ENCODE assay signal across 1 cellular context in the genomic region with DNA sequence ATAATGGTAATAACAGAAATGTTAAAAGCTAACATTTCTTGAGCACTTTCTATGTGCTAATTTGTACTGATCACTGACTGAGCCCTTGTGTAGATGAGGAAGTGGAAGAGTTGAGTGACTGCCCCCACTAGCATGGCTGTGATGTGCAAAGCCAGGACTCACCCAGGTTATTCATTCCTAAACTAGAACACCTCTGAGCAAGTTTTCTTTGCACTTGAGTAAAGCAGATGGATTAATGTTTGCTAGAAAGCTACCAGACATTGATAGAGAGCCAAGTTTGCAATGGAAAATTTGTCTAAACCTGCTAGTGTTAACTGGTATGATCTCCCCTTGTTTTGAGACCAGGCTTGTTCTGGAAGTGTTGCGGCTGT.
TF ChIP-seq lines count a peak whose summit lies in the region.

No MANE protein-coding gene starts in this region.

TF ChIP-seq in GM12878, 131 proteins besides CTCF, POLR2A, EP300 and RAD21 (continued from another document):
- TF ChIP-seq DPF2 (IDR thresholded peaks at IDR 0.05) (peak; percentile 53; the same call in 1 of the 2 replicates), IKZF1 (conservative IDR thresholded peaks at IDR 0.05) (peak; percentile 36; the same call in 1 of the 2 replicates), YBX1 (IDR thresholded peaks at IDR 0.05) (no peak), NFYA (IDR thresholded peaks at IDR 0.05; ENCODE audit: borderline replicate concordance, low read depth, low read length) (no peak), PAX5 (IDR thresholded peaks at IDR 0.05; ENCODE audit: borderline replicate concordance, low read depth, low read length) (0 out of 2 replicates have a peak, but pooled peaks have one; percentile 50), MTA2 (IDR thresholded peaks at IDR 0.05; ENCODE audit: low read depth) (peak; percentile 41; the same call in 1 of the 2 replicates), BCL11A (IDR thresholded peaks at IDR 0.05; ENCODE audit: low read depth, low read length) (peak; percentile 58; the same call in 1 of the 2 replicates), RUNX3 (IDR thresholded peaks at IDR 0.05; ENCODE audit: low read length) (0 out of 2 replicates have a peak, but pooled peaks have one; percentile 28), YY1 (IDR thresholded peaks at IDR 0.05; ENCODE audit: low read depth, low read length) (no peak), NR2F1 (conservative IDR thresholded peaks at IDR 0.05) (no peak), ESRRA (IDR thresholded peaks at IDR 0.05; ENCODE audit: low read length) (no peak)
- TF ChIP-seq, protein P1, sequence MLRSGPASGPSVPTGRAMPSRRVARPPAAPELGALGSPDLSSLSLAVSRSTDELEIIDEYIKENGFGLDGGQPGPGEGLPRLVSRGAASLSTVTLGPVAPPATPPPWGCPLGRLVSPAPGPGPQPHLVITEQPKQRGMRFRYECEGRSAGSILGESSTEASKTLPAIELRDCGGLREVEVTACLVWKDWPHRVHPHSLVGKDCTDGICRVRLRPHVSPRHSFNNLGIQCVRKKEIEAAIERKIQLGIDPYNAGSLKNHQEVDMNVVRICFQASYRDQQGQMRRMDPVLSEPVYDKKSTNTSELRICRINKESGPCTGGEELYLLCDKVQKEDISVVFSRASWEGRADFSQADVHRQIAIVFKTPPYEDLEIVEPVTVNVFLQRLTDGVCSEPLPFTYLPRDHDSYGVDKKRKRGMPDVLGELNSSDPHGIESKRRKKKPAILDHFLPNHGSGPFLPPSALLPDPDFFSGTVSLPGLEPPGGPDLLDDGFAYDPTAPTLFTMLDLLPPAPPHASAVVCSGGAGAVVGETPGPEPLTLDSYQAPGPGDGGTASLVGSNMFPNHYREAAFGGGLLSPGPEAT (IDR thresholded peaks at IDR 0.05; ENCODE audit: low read depth): peak; percentile 40; the same call in 1 of the 2 replicates
- TF ChIP-seq, protein P2, sequence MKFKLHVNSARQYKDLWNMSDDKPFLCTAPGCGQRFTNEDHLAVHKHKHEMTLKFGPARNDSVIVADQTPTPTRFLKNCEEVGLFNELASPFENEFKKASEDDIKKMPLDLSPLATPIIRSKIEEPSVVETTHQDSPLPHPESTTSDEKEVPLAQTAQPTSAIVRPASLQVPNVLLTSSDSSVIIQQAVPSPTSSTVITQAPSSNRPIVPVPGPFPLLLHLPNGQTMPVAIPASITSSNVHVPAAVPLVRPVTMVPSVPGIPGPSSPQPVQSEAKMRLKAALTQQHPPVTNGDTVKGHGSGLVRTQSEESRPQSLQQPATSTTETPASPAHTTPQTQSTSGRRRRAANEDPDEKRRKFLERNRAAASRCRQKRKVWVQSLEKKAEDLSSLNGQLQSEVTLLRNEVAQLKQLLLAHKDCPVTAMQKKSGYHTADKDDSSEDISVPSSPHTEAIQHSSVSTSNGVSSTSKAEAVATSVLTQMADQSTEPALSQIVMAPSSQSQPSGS (IDR thresholded peaks at IDR 0.05; ENCODE audit: low read length): peak; percentile 50; the same call in 1 of the 2 replicates
- TF ChIP-seq, protein P3, sequence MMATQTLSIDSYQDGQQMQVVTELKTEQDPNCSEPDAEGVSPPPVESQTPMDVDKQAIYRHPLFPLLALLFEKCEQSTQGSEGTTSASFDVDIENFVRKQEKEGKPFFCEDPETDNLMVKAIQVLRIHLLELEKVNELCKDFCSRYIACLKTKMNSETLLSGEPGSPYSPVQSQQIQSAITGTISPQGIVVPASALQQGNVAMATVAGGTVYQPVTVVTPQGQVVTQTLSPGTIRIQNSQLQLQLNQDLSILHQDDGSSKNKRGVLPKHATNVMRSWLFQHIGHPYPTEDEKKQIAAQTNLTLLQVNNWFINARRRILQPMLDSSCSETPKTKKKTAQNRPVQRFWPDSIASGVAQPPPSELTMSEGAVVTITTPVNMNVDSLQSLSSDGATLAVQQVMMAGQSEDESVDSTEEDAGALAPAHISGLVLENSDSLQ (IDR thresholded peaks at IDR 0.05): peak; percentile 90
- TF ChIP-seq, protein P4, sequence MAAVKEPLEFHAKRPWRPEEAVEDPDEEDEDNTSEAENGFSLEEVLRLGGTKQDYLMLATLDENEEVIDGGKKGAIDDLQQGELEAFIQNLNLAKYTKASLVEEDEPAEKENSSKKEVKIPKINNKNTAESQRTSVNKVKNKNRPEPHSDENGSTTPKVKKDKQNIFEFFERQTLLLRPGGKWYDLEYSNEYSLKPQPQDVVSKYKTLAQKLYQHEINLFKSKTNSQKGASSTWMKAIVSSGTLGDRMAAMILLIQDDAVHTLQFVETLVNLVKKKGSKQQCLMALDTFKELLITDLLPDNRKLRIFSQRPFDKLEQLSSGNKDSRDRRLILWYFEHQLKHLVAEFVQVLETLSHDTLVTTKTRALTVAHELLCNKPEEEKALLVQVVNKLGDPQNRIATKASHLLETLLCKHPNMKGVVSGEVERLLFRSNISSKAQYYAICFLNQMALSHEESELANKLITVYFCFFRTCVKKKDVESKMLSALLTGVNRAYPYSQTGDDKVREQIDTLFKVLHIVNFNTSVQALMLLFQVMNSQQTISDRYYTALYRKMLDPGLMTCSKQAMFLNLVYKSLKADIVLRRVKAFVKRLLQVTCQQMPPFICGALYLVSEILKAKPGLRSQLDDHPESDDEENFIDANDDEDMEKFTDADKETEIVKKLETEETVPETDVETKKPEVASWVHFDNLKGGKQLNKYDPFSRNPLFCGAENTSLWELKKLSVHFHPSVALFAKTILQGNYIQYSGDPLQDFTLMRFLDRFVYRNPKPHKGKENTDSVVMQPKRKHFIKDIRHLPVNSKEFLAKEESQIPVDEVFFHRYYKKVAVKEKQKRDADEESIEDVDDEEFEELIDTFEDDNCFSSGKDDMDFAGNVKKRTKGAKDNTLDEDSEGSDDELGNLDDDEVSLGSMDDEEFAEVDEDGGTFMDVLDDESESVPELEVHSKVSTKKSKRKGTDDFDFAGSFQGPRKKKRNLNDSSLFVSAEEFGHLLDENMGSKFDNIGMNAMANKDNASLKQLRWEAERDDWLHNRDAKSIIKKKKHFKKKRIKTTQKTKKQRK (IDR thresholded peaks at IDR 0.05; ENCODE audit: low read depth, low read length): no peak
- TF ChIP-seq, protein P5, sequence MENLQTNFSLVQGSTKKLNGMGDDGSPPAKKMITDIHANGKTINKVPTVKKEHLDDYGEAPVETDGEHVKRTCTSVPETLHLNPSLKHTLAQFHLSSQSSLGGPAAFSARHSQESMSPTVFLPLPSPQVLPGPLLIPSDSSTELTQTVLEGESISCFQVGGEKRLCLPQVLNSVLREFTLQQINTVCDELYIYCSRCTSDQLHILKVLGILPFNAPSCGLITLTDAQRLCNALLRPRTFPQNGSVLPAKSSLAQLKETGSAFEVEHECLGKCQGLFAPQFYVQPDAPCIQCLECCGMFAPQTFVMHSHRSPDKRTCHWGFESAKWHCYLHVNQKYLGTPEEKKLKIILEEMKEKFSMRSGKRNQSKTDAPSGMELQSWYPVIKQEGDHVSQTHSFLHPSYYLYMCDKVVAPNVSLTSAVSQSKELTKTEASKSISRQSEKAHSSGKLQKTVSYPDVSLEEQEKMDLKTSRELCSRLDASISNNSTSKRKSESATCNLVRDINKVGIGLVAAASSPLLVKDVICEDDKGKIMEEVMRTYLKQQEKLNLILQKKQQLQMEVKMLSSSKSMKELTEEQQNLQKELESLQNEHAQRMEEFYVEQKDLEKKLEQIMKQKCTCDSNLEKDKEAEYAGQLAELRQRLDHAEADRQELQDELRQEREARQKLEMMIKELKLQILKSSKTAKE (IDR thresholded peaks at IDR 0.05; ENCODE audit: low read depth, poor library complexity, severe bottlenecking): peak; percentile 34
